In the genomic region with DNA sequence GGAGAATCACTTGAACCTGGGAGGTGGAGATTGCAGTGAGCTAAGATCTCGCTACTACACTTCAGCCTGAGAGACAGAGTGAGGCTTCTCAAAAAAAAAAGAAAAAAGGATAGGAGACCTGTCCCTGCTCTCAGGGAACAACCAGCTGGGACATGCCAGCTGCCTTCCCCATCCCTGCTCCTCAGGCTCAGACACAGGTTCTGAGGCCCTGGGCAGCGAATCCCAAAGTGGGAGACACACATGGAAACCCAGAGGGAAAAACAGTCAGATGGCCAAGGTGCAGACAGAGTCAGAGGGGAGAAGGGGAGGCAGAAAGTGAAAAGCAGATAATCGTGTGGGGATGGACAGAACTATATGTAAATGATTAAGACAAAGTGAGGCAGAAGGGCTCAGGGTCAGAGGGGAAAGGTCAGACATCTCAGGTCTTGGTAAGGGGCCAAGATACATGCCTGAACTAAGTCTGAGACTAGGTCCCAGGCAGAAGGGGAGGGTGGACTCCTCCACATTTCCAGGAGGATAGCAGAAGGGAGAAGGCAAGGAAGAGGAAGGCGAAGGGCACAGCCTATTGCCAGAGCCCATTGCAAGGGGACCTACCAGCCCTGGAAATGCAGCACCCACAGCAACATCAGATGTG, we compare ENCODE assay signal across 14 cellular contexts. TPM values are rescaled to one million over a fixed set of nuclear protein-coding genes. Genes with fewer than 3 reads are reported as not detected.
DNase-seq lines count a peak whose midpoint lies in the region; ATAC-seq and TF ChIP-seq lines count a peak whose summit lies in the region.
"Had no signal": no experiment of that assay in that cellular context is flagged by ENCODE, and none has a peak within 500 bp of the region (broad histone marks: within the 10 kb centered on the region; RNA-seq: fewer than 3 reads in every experiment).

No MANE protein-coding gene starts in this region.

- H3K4me3 ChIP-seq in smooth muscle cell, result peak overlapping the region; percentile 75

- peaks cover 3% of the 10 kb centered on the region for H3F3A ChIP-seq in smooth muscle cell (ENCODE audit: low read depth)

- no peaks in the 10 kb centered on the region for H3K27me3 ChIP-seq in smooth muscle cell (ENCODE audit: low read depth)
- H3K27me3 ChIP-seq: brain microvascular endothelial cell, upper lobe of left lung had no signal

- no peak overlapping the region for H3K27ac Mint-ChIP-seq in activated CD4-positive, alpha-beta T cell treated with anti-CD3 and anti-CD28 coated beads, Interleukin-2, amount 10 ng/mL, durations not matched to agents 24 days and 14 days
- H3K27ac Mint-ChIP-seq in activated T-helper 1 cell treated with anti-CD3 and anti-CD28 coated beads, Interleukin-12 subunit alpha, Interleukin-12 subunit beta, Interleukin-2, Interleukin-4 antibody, amounts not matched to agents 30 ng/mL and 10 ng/mL and 1 ng/mL, durations not matched to agents 14 hours and 24 hours and 36 hours, result peak overlapping the region; percentile 56

- H3K79me2 ChIP-seq in smooth muscle cell (ENCODE audit: low read depth), result peaks cover 10% of the 10 kb centered on the region

- H3K4me3 Mint-ChIP-seq in activated CD4-positive, alpha-beta T cell treated with anti-CD3 and anti-CD28 coated beads, Interleukin-2, amount 10 ng/mL, durations not matched to agents 24 days and 14 days, result peak overlapping the region; percentile 75
- peak overlapping the region; percentile 79 for H3K4me3 Mint-ChIP-seq in activated T-helper 1 cell treated with anti-CD3 and anti-CD28 coated beads, Interleukin-12 subunit alpha, Interleukin-12 subunit beta, Interleukin-2, Interleukin-4 antibody, amounts not matched to agents 30 ng/mL and 10 ng/mL and 1 ng/mL, durations not matched to agents 14 hours and 24 hours and 36 hours

- peak; percentile 6 for ATAC-seq in left lobe of liver
- ATAC-seq in GM19351 (IDR thresholded peaks at IDR 0.05; ENCODE audit: unreplicated experiment), result no peak
- no peak for ATAC-seq in HG02678 (IDR thresholded peaks at IDR 0.05; ENCODE audit: unreplicated experiment)

- intact Hi-C loops in activated CD4-positive, alpha-beta T cell treated with anti-CD3 and anti-CD28 coated beads, Interleukin-2, amount 10 ng/mL, durations not matched to agents 24 days and 14 days (cut with micrococcal nuclease), result loop anchor here (2.0 kb wide), 1 partner anchor 17 kb away; no protein-coding TSS in a partner anchor
- intact Hi-C loops in activated T-helper 1 cell treated with anti-CD3 and anti-CD28 coated beads, Interleukin-12 subunit alpha, Interleukin-12 subunit beta, Interleukin-2, Interleukin-4 antibody, amounts not matched to agents 30 ng/mL and 10 ng/mL and 1 ng/mL, durations not matched to agents 14 hours and 24 hours and 36 hours (cut with micrococcal nuclease), result no loop called here

- H3K9ac ChIP-seq in smooth muscle cell (ENCODE audit: low read depth), result no peak overlapping the region

- H3K4me1 Mint-ChIP-seq in activated CD4-positive, alpha-beta T cell treated with anti-CD3 and anti-CD28 coated beads, Interleukin-2, amount 10 ng/mL, durations not matched to agents 24 days and 14 days, result peaks cover 29% of the 10 kb centered on the region
- H3K4me1 Mint-ChIP-seq in activated T-helper 1 cell treated with anti-CD3 and anti-CD28 coated beads, Interleukin-12 subunit alpha, Interleukin-12 subunit beta, Interleukin-2, Interleukin-4 antibody, amounts not matched to agents 30 ng/mL and 10 ng/mL and 1 ng/mL, durations not matched to agents 14 hours and 24 hours and 36 hours (ENCODE audit: low read depth), result peaks cover 27% of the 10 kb centered on the region

- H3K27ac ChIP-seq in smooth muscle cell (ENCODE audit: low read depth), result no peak overlapping the region
- H3K27ac ChIP-seq: brain microvascular endothelial cell, epithelial cell of prostate had no signal

- DNase-seq in activated CD4-positive, alpha-beta T cell treated with anti-CD3 and anti-CD28 coated beads, Interleukin-2, amount 10 ng/mL, durations not matched to agents 24 days and 14 days, result no peak
- no peak for DNase-seq in activated CD4-positive, alpha-beta T cell treated with anti-CD3 and anti-CD28 coated beads, Interleukin-2, amount 50 U/mL, for 48 hours
- DNase-seq in activated T-helper 1 cell treated with anti-CD3 and anti-CD28 coated beads, Interleukin-12 subunit alpha, Interleukin-12 subunit beta, Interleukin-2, Interleukin-4 antibody, amounts not matched to agents 30 ng/mL and 10 ng/mL and 1 ng/mL, durations not matched to agents 14 hours and 24 hours and 36 hours (ENCODE audit: low spot score), result no peak
- DNase-seq in left lobe of liver (ENCODE audit: low spot score) (peak; percentile 69), smooth muscle cell (lab: John Stamatoyannopoulos, UW; ENCODE audit: unreplicated experiment) (no peak), NCI-H226 (no peak)
- DNase-seq: ACHN, brain microvascular endothelial cell, hippocampal formation, midbrain had no signal

- no peaks in the 10 kb centered on the region for H3K9me3 ChIP-seq in smooth muscle cell (replicated peaks; ENCODE audit: low read depth)
- H3K9me3 ChIP-seq: upper lobe of left lung had no signal

- H3K9me3 Mint-ChIP-seq in activated CD4-positive, alpha-beta T cell treated with anti-CD3 and anti-CD28 coated beads, Interleukin-2, amount 10 ng/mL, durations not matched to agents 24 days and 14 days, result no peaks in the 10 kb centered on the region
- no peaks in the 10 kb centered on the region for H3K9me3 Mint-ChIP-seq in activated T-helper 1 cell treated with anti-CD3 and anti-CD28 coated beads, Interleukin-12 subunit alpha, Interleukin-12 subunit beta, Interleukin-2, Interleukin-4 antibody, amounts not matched to agents 30 ng/mL and 10 ng/mL and 1 ng/mL, durations not matched to agents 14 hours and 24 hours and 36 hours

- peak overlapping the region; percentile 91 for H3K4me2 ChIP-seq in smooth muscle cell

- no peak overlapping the region for H2AFZ ChIP-seq in smooth muscle cell (ENCODE audit: low read depth)

- 92% methylated on average over 4 of the region's 4 CpGs for WGBS in smooth muscle cell (ENCODE audit: low lambda C conversion rate)

- H3K36me3 Mint-ChIP-seq in activated CD4-positive, alpha-beta T cell treated with anti-CD3 and anti-CD28 coated beads, Interleukin-2, amount 10 ng/mL, durations not matched to agents 24 days and 14 days (ENCODE audit: low read depth), result no peaks in the 10 kb centered on the region
- peaks cover 6% of the 10 kb centered on the region for H3K36me3 Mint-ChIP-seq in activated T-helper 1 cell treated with anti-CD3 and anti-CD28 coated beads, Interleukin-12 subunit alpha, Interleukin-12 subunit beta, Interleukin-2, Interleukin-4 antibody, amounts not matched to agents 30 ng/mL and 10 ng/mL and 1 ng/mL, durations not matched to agents 14 hours and 24 hours and 36 hours (ENCODE audit: low read depth)

- H4K20me1 ChIP-seq in smooth muscle cell (ENCODE audit: low read depth), result peaks cover 9% of the 10 kb centered on the region

- no peaks in the 10 kb centered on the region for H3K36me3 ChIP-seq in smooth muscle cell (ENCODE audit: low read depth)
- H3K36me3 ChIP-seq: brain microvascular endothelial cell, upper lobe of left lung had no signal

- peaks cover 16% of the 10 kb centered on the region for H3K4me1 ChIP-seq in smooth muscle cell (ENCODE audit: low read depth)

- H3K27me3 Mint-ChIP-seq in activated CD4-positive, alpha-beta T cell treated with anti-CD3 and anti-CD28 coated beads, Interleukin-2, amount 10 ng/mL, durations not matched to agents 24 days and 14 days, result peaks cover 5% of the 10 kb centered on the region
- H3K27me3 Mint-ChIP-seq in activated T-helper 1 cell treated with anti-CD3 and anti-CD28 coated beads, Interleukin-12 subunit alpha, Interleukin-12 subunit beta, Interleukin-2, Interleukin-4 antibody, amounts not matched to agents 30 ng/mL and 10 ng/mL and 1 ng/mL, durations not matched to agents 14 hours and 24 hours and 36 hours (ENCODE audit: insufficient read depth), result peaks cover 3% of the 10 kb centered on the region

- no peak for TF ChIP-seq CTCF in smooth muscle cell (IDR thresholded peaks at IDR 0.05; ENCODE audit: borderline replicate concordance, insufficient read depth, poor library complexity, severe bottlenecking)

RNA-seq across cellular contexts. Expression of a gene that starts 14.2 kb away (rescaled TPM):
- total RNA-seq in activated CD4-positive, alpha-beta T cell treated with anti-CD3 and anti-CD28 coated beads, Interleukin-2, amount 10 ng/mL, durations not matched to agents 24 days and 14 days, result 16.3 and 17.2 TPM in 2 replicates
- total RNA-seq in activated T-helper 1 cell treated with anti-CD3 and anti-CD28 coated beads, Interleukin-12 subunit alpha, Interleukin-12 subunit beta, Interleukin-2, Interleukin-4 antibody, amounts not matched to agents 30 ng/mL and 10 ng/mL and 1 ng/mL, durations not matched to agents 14 hours and 24 hours and 36 hours, result 19.8 and 23.9 TPM in 2 replicates
- 493 TPM for total RNA-seq in left lobe of liver
- total RNA-seq in smooth muscle cell, result 87.7 and 113 TPM in 2 replicates
- 130 and 249 TPM in 2 replicates for polyA plus RNA-seq in smooth muscle cell

RNA-seq across cellular contexts. Expression of a gene that starts 27.4 kb away (rescaled TPM):
- 76.9 and 81.5 TPM in 2 replicates for total RNA-seq in activated CD4-positive, alpha-beta T cell treated with anti-CD3 and anti-CD28 coated beads, Interleukin-2, amount 10 ng/mL, durations not matched to agents 24 days and 14 days
- total RNA-seq in activated T-helper 1 cell treated with anti-CD3 and anti-CD28 coated beads, Interleukin-12 subunit alpha, Interleukin-12 subunit beta, Interleukin-2, Interleukin-4 antibody, amounts not matched to agents 30 ng/mL and 10 ng/mL and 1 ng/mL, durations not matched to agents 14 hours and 24 hours and 36 hours, result 78.8 and 88.6 TPM in 2 replicates
- total RNA-seq in left lobe of liver, result 37.5 TPM
- total RNA-seq in smooth muscle cell, result 45.2 and 65.3 TPM in 2 replicates
- polyA plus RNA-seq in smooth muscle cell, result 45.6 and 54.2 TPM in 2 replicates

RNA-seq across cellular contexts. Expression of a gene that starts 34.6 kb away (rescaled TPM):
- 74.1 and 75.8 TPM in 2 replicates for total RNA-seq in activated CD4-positive, alpha-beta T cell treated with anti-CD3 and anti-CD28 coated beads, Interleukin-2, amount 10 ng/mL, durations not matched to agents 24 days and 14 days
- total RNA-seq in activated T-helper 1 cell treated with anti-CD3 and anti-CD28 coated beads, Interleukin-12 subunit alpha, Interleukin-12 subunit beta, Interleukin-2, Interleukin-4 antibody, amounts not matched to agents 30 ng/mL and 10 ng/mL and 1 ng/mL, durations not matched to agents 14 hours and 24 hours and 36 hours, result 69.2 and 71.1 TPM in 2 replicates
- total RNA-seq in left lobe of liver (23.4 TPM), smooth muscle cell (3.1 and 9.3 TPM in 2 replicates)
- polyA plus RNA-seq in smooth muscle cell, result 7.4 and 16.1 TPM in 2 replicates
